Comparison of ENCODE assay signal across 14 cellular contexts in the genomic region with DNA sequence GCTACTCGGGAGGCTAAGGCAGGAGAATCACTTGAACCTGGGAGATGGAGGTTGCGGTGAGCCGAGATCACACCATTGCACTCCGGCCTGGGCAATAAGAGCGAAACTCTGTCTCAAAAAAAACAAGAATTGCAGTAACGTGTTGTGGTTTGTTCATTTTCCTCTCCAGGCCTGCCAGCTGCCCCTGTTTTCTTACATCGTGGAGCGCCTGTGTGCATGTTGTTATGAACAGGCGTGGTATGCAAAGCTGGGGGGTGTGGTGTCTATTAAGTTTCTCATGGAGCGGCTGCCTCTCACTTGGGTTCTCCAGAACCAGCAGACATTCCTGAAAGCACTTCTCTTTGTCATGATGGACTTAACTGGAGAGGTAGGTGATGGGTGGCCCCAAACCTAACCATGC.
DNase-seq lines count a peak whose midpoint lies in the region; ATAC-seq and TF ChIP-seq lines count a peak whose summit lies in the region.
"Had no signal": no experiment of that assay in that cellular context is flagged by ENCODE, and none has a peak within 500 bp of the region (broad histone marks: within the 10 kb centered on the region; RNA-seq: fewer than 3 reads in every experiment).

No MANE protein-coding gene starts in this region.

- CTCF ChIA-PET in activated naive CD4-positive, alpha-beta T cell treated with anti-CD3 and anti-CD28 coated beads, Interleukin-2, amount 10 ng/mL, durations not matched to agents 7 days and 5 days (lab: Charles Lee): no interaction called here

- H3K9me3 Mint-ChIP-seq in activated naive CD4-positive, alpha-beta T cell treated with anti-CD3 and anti-CD28 coated beads, Interleukin-2, amount 10 ng/mL, durations not matched to agents 7 days and 5 days: no peaks in the 10 kb centered on the region
- no peaks in the 10 kb centered on the region for H3K9me3 Mint-ChIP-seq in T-helper 1 cell treated with Interleukin-12 subunit alpha and Interleukin-12 subunit beta and Interleukin-4 antibody, amounts not matched to agents 30 μg/mL and 1 μg/mL, for 36 hours
- H3K9me3 Mint-ChIP-seq in nephron progenitor cell: no peaks in the 10 kb centered on the region
- H3K9me3 Mint-ChIP-seq: T-helper 2 cell treated with Interferon-gamma antibody and Interleukin-4, amounts not matched to agents 5 μg/mL and 100 μg/mL, for 36 hours had no signal

- peaks cover 60% of the 10 kb centered on the region for H3K36me3 Mint-ChIP-seq in activated naive CD4-positive, alpha-beta T cell treated with anti-CD3 and anti-CD28 coated beads, Interleukin-2, amount 10 ng/mL, durations not matched to agents 7 days and 5 days
- peaks cover 59% of the 10 kb centered on the region for H3K36me3 Mint-ChIP-seq in T-helper 1 cell treated with Interleukin-12 subunit alpha and Interleukin-12 subunit beta and Interleukin-4 antibody, amounts not matched to agents 30 μg/mL and 1 μg/mL, for 36 hours (ENCODE audit: low read depth)
- peaks cover 81% of the 10 kb centered on the region for H3K36me3 Mint-ChIP-seq in nephron progenitor cell (ENCODE audit: low read depth)

- no peaks in the 10 kb centered on the region for H3K4me1 Mint-ChIP-seq in activated naive CD4-positive, alpha-beta T cell treated with anti-CD3 and anti-CD28 coated beads, Interleukin-2, amount 10 ng/mL, durations not matched to agents 7 days and 5 days
- H3K4me1 Mint-ChIP-seq in T-helper 1 cell treated with Interleukin-12 subunit alpha and Interleukin-12 subunit beta and Interleukin-4 antibody, amounts not matched to agents 30 μg/mL and 1 μg/mL, for 36 hours (ENCODE audit: low read depth): peaks cover 8% of the 10 kb centered on the region
- H3K4me1 Mint-ChIP-seq in nephron progenitor cell: no peaks in the 10 kb centered on the region

- no peaks in the 10 kb centered on the region for H3K27me3 ChIP-seq in WERI-Rb-1 (ENCODE audit: insufficient read depth, low read depth, severe bottlenecking)
- H3K27me3 ChIP-seq: upper lobe of left lung had no signal

- H3K4me3 Mint-ChIP-seq in activated naive CD4-positive, alpha-beta T cell treated with anti-CD3 and anti-CD28 coated beads, Interleukin-2, amount 10 ng/mL, durations not matched to agents 7 days and 5 days: no peak overlapping the region
- no peak overlapping the region for H3K4me3 Mint-ChIP-seq in T-helper 1 cell treated with Interleukin-12 subunit alpha and Interleukin-12 subunit beta and Interleukin-4 antibody, amounts not matched to agents 30 μg/mL and 1 μg/mL, for 36 hours
- no peak overlapping the region for H3K4me3 Mint-ChIP-seq in nephron progenitor cell
- H3K4me3 Mint-ChIP-seq: T-helper 2 cell treated with Interferon-gamma antibody and Interleukin-4, amounts not matched to agents 5 μg/mL and 100 μg/mL, for 36 hours had no signal

- TF ChIP-seq CTCF in nephron progenitor cell (IDR thresholded peaks at IDR 0.05) (no peak), WERI-Rb-1 (IDR thresholded peaks at IDR 0.05; ENCODE audit: low read depth, low read length) (no peak)

- H3K27ac ChIP-seq in WERI-Rb-1: no peak overlapping the region
- H3K27ac ChIP-seq: PC-9, upper lobe of left lung had no signal

- ATAC-seq in HG02763 (IDR thresholded peaks at IDR 0.05; ENCODE audit: unreplicated experiment): peak; percentile 43
- ATAC-seq in stimulated activated naive CD8-positive, alpha-beta T cell treated with anti-CD3 and anti-CD28 coated beads, Interleukin-15, Interleukin-2, amounts not matched to agents 100 U/mL and 50 U/mL, for 24 hours: peak; percentile 44

- peaks cover 94% of the 10 kb centered on the region for H3K36me3 ChIP-seq in WERI-Rb-1

- no peak overlapping the region for H3K4me3 ChIP-seq in WERI-Rb-1 (ENCODE audit: low read depth, low read length)
- H3K4me3 ChIP-seq: PC-9, upper lobe of left lung had no signal

- no peaks in the 10 kb centered on the region for H3K9me3 ChIP-seq in WERI-Rb-1 (ENCODE audit: severe bottlenecking)
- H3K9me3 ChIP-seq: upper lobe of left lung had no signal

- DNase-seq in activated naive CD4-positive, alpha-beta T cell treated with Interleukin-2 at 50 U/mL for 16 hours: peak; percentile 29
- no peak for DNase-seq in activated naive CD4-positive, alpha-beta T cell treated with anti-CD3 and anti-CD28 coated beads, Interleukin-2, amount 10 ng/mL, durations not matched to agents 7 days and 5 days
- DNase-seq in stimulated activated naive CD8-positive, alpha-beta T cell treated with anti-CD3 and anti-CD28 coated beads, Interleukin-15, Interleukin-2, amounts not matched to agents 100 U/mL and 50 U/mL, for 24 hours: no peak
- DNase-seq in SIG-M5 (lab: John Stamatoyannopoulos, UW) (no peak), nephron progenitor cell (no peak), WERI-Rb-1 (no peak)
- DNase-seq: DMS79, kidney glomerular epithelial cell, NCI-H2171, PC-9, upper lobe of left lung had no signal

- H3K27me3 Mint-ChIP-seq in activated naive CD4-positive, alpha-beta T cell treated with anti-CD3 and anti-CD28 coated beads, Interleukin-2, amount 10 ng/mL, durations not matched to agents 7 days and 5 days: no peaks in the 10 kb centered on the region
- no peaks in the 10 kb centered on the region for H3K27me3 Mint-ChIP-seq in T-helper 1 cell treated with Interleukin-12 subunit alpha and Interleukin-12 subunit beta and Interleukin-4 antibody, amounts not matched to agents 30 μg/mL and 1 μg/mL, for 36 hours (ENCODE audit: low read depth)
- H3K27me3 Mint-ChIP-seq in nephron progenitor cell (ENCODE audit: low read depth, poor library complexity): no peaks in the 10 kb centered on the region

- H3K27ac Mint-ChIP-seq in activated naive CD4-positive, alpha-beta T cell treated with anti-CD3 and anti-CD28 coated beads, Interleukin-2, amount 10 ng/mL, durations not matched to agents 7 days and 5 days: no peak overlapping the region
- peak overlapping the region; percentile 31 for H3K27ac Mint-ChIP-seq in T-helper 1 cell treated with Interleukin-12 subunit alpha and Interleukin-12 subunit beta and Interleukin-4 antibody, amounts not matched to agents 30 μg/mL and 1 μg/mL, for 36 hours
- H3K27ac Mint-ChIP-seq in nephron progenitor cell: no peak overlapping the region
- H3K27ac Mint-ChIP-seq: T-helper 2 cell treated with Interferon-gamma antibody and Interleukin-4, amounts not matched to agents 5 μg/mL and 100 μg/mL, for 36 hours had no signal
